ENCODE assay signal across 21 cellular contexts in the genomic region with DNA sequence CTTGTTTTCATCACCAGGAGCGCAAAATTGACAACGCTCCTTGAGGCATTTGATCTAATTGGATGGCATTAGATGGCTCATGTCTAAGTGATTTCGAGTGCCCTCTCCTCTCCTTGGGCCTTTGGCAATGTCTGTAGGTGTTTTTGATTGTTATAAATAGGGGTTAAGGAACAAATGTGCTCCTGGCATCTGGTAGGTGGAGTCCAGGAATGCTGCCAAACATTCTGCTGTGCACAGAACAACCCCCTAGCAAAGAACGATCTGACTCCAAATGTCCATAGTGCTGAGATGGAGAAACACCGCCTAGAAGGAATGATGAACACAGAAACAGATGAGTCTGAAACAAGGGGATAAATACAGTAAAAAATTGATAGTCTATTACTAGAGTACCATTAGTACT.
DNase-seq lines count a peak whose midpoint lies in the region; ATAC-seq, FAIRE-seq and TF ChIP-seq lines count a peak whose summit lies in the region.
"Had no signal": no experiment of that assay in that cellular context is flagged by ENCODE, and none has a peak within 500 bp of the region (broad histone marks: within the 10 kb centered on the region; RNA-seq: fewer than 3 reads in every experiment).

No MANE protein-coding gene starts in this region.

- dilution Hi-C loops in keratinocyte (cut with MboI; ENCODE audit: extremely low pct_ligation_motif_present, low sequenced_read_pairs): no loop called here

- no peaks in the 10 kb centered on the region for H3K36me3 Mint-ChIP-seq in T-cell

- no peaks in the 10 kb centered on the region for H3K79me2 ChIP-seq in keratinocyte (ENCODE audit: control insufficient read depth, insufficient read depth, low read length)

- H3K4me1 ChIP-seq in heart left ventricle: peaks cover 0 to 15% (median 2%) of the 10 kb centered on the region in 12 donors
- H3K4me1 ChIP-seq in keratinocyte (ENCODE audit: control insufficient read depth, extremely low read depth, insufficient read depth, low read length): no peaks in the 10 kb centered on the region
- peaks cover 28% of the 10 kb centered on the region for H3K4me1 ChIP-seq in upper lobe of right lung

- no peaks in the 10 kb centered on the region for H3K9me3 Mint-ChIP-seq in T-cell
- H3K9me3 Mint-ChIP-seq: endodermal cell had no signal

- H3K27ac ChIP-seq in heart left ventricle (no peak overlapping the region), keratinocyte (ENCODE audit: control insufficient read depth, insufficient read depth, low read length) (no peak overlapping the region), upper lobe of right lung (no peak overlapping the region)
- H3K27ac ChIP-seq: KMS-11 had no signal

- H3K27me3 ChIP-seq in heart left ventricle (no peaks in the 10 kb centered on the region), keratinocyte (ENCODE audit: control insufficient read depth, extremely low read depth, insufficient read depth, low read length) (no peaks in the 10 kb centered on the region), upper lobe of right lung (no peaks in the 10 kb centered on the region)
- H3K27me3 ChIP-seq: stomach had no signal

- POLR2A ChIA-PET in T-cell (lab: Charles Lee): no interaction called here

- peak overlapping the region; percentile 22 for H2AFZ ChIP-seq in keratinocyte (ENCODE audit: control insufficient read depth, low read length)

- H3K9me1 ChIP-seq in keratinocyte (ENCODE audit: control insufficient read depth, extremely low read depth, insufficient read depth, low read length): no peaks in the 10 kb centered on the region

- no peak overlapping the region for H3K9ac ChIP-seq in keratinocyte (ENCODE audit: control insufficient read depth, extremely low read depth, insufficient read depth, low read length)
- H3K9ac ChIP-seq: KMS-11 had no signal

- H3K4me3 Mint-ChIP-seq in T-cell: no peak overlapping the region
- H3K4me3 Mint-ChIP-seq: endodermal cell had no signal

- peak in 3 of 4 donors; percentile 71 to 92 (median 88) for ATAC-seq in heart left ventricle
- no peak for ATAC-seq in T-cell (replicated peaks in 1 of 4)
- ATAC-seq in upper lobe of right lung: peak; percentile 56
- ATAC-seq: sciatic nerve had no signal

- H3K36me3 ChIP-seq in heart left ventricle (no peaks in the 10 kb centered on the region), keratinocyte (ENCODE audit: control insufficient read depth in 2 of 2, extremely low read depth in 1 of 2, insufficient read depth in 2 of 2, low read length in 2 of 2) (no peaks in the 10 kb centered on the region), upper lobe of right lung (no peaks in the 10 kb centered on the region)
- H3K36me3 ChIP-seq: stomach had no signal

- WGBS in heart left ventricle, 4 donors: 41 to 48% (median 42%) methylated on average over 5 of the region's 5 CpGs

- peaks cover 12 to 21% (median 14%) of the 10 kb centered on the region in 3 donors for H3K4me1 Mint-ChIP-seq in T-cell

- no peaks in the 10 kb centered on the region for H4K20me1 ChIP-seq in keratinocyte (ENCODE audit: control insufficient read depth, extremely low read depth, insufficient read depth, low read length)

- intact Hi-C loops in heart left ventricle (cut with DNase I) (no loop called here), cardiac septum (cut with DNase I) (no loop called here), upper lobe of right lung (cut with DNase I) (no loop called here)

- no peak overlapping the region for H3K4me2 ChIP-seq in keratinocyte (ENCODE audit: control insufficient read depth, extremely low read depth, insufficient read depth, low read depth, low read length)

- peak in 1 of 5 donors; percentile 20 for DNase-seq in heart left ventricle
- no peak for DNase-seq in cardiac septum (ENCODE audit: low spot score)
- DNase-seq in T-cell: no peak
- DNase-seq in keratinocyte (ENCODE audit: low read depth, low spot score): no peak
- DNase-seq in upper lobe of right lung: no peak
- no peak for DNase-seq in OCI-M1 (lab: John Stamatoyannopoulos, UW)
- DNase-seq in stimulated activated naive CD4-positive, alpha-beta T cell (lab: John Stamatoyannopoulos, UW): no peak
- no peak for DNase-seq in GM19238 (ENCODE audit: insufficient read length, low spot score)
- DNase-seq: activated CD4-positive, alpha-beta T cell treated with anti-CD3 and anti-CD28 coated beads for 48 hours; activated CD8-positive, alpha-beta memory T cell treated with anti-CD3 and anti-CD28 coated beads, Interleukin-2, amount 50 U/mL, for 4 hours; aorta; Caco-2; endodermal cell; GDM1; hypothalamus; midbrain; NCI-H1092; NCI-H2107; stomach had no signal

- FAIRE-seq in keratinocyte (lab: Jason Lieb, UNC): no peak

- H3K4me3 ChIP-seq in heart left ventricle (no peak overlapping the region), keratinocyte (ENCODE audit: control insufficient read depth in 2 of 3, extremely low read depth in 1 of 3, insufficient read depth in 2 of 3, low read depth in 1 of 3, low read length in 3 of 3) (no peak overlapping the region), upper lobe of right lung (no peak overlapping the region)
- H3K4me3 ChIP-seq: stomach had no signal

- TF ChIP-seq POLR2A in heart left ventricle (IDR thresholded peaks at IDR 0.05): no peak

- peak overlapping the region; percentile 85 to 88 for H3K27ac Mint-ChIP-seq in T-cell
- H3K27ac Mint-ChIP-seq: endodermal cell had no signal

- TF ChIP-seq CTCF in heart left ventricle (IDR thresholded peaks at IDR 0.05): no peak
- TF ChIP-seq CTCF in keratinocyte (optimal IDR thresholded peaks at IDR 0.05 in 1 of 3, IDR thresholded peaks at IDR 0.05 in 1 of 3, conservative IDR thresholded peaks at IDR 0.05 in 1 of 3; ENCODE audit: extremely low read depth in 1 of 3, insufficient read depth in 2 of 3, low read length in 3 of 3): no peak
- no peak for TF ChIP-seq CTCF in upper lobe of right lung (IDR thresholded peaks at IDR 0.05)

- H3K9me3 ChIP-seq in heart left ventricle: no peaks in the 10 kb centered on the region
- no peaks in the 10 kb centered on the region for H3K9me3 ChIP-seq in keratinocyte (ENCODE audit: control insufficient read depth, low read depth, low read length)
- H3K9me3 ChIP-seq in upper lobe of right lung: no peaks in the 10 kb centered on the region
- H3K9me3 ChIP-seq: Caco-2, stomach had no signal

- CTCF ChIA-PET in T-cell (lab: Charles Lee): no interaction called here

- H3K27me3 Mint-ChIP-seq in T-cell: no peaks in the 10 kb centered on the region

Comparison
In these comparisons a context has a peak if more than half of its experiments do, and no peak if none do; other contexts are left out.
1. ATAC-seq: peak in heart left ventricle (3 of 4) and upper lobe of right lung (single experiment); none in T-cell (0 of 4).